7 cellular contexts compared by ENCODE assay signal in genomic region chr9:2621678-2622360, GRCh38. TPM values are rescaled to one million over a fixed set of nuclear protein-coding genes. Genes with fewer than 3 reads are reported as not detected.
DNase-seq lines count a peak whose midpoint lies in the region; FAIRE-seq and TF ChIP-seq lines count a peak whose summit lies in the region.

Gene VLDLR, plus strand, starts transcription at chr9:2621787. Its CDS starts 403 bp downstream, at chr9:2622190.

- H3K9me2 ChIP-seq in GM23248 (ENCODE audit: insufficient read depth) (no peaks in the 10 kb centered on the region), MM.1S (replicated peaks; ENCODE audit: insufficient read depth, low read length) (no peaks in the 10 kb centered on the region)

- H2AFZ ChIP-seq in GM23248 (peak within 1 kb of the TSS; percentile 90), MM.1S (ENCODE audit: low read length) (peak within 1 kb of the TSS; percentile 72), endothelial cell of umbilical vein (ENCODE audit: low read depth, low read length) (peak within 1 kb of the TSS; percentile 85)

- in situ Hi-C loops in GM23248 (cut with MboI): no loop called here

- H3K27ac ChIP-seq in GM23248: peak within 1 kb of the TSS; percentile 69
- H3K27ac ChIP-seq in MM.1S (ENCODE audit: low read length): no peak within 1 kb of the TSS
- no peak within 1 kb of the TSS for H3K27ac ChIP-seq in endothelial cell of umbilical vein (ENCODE audit: insufficient read depth, low read depth, low read length)
- peak within 1 kb of the TSS; percentile 74 for H3K27ac ChIP-seq in mesodermal cell (ENCODE audit: low read depth, low read length, severe bottlenecking)
- peak within 1 kb of the TSS; percentile 80 to 91 (median 85) for H3K27ac ChIP-seq in stomach

- BruUV-seq in endothelial cell of umbilical vein (replicated peaks; lab: Mats Ljungman, UMichigan): no TSS peak

- POLR2A ChIA-PET in endothelial cell of umbilical vein (lab: Charles Lee): no interaction called here

- H3K27me3 ChIP-seq in GM06990 (replicated peaks; ENCODE audit: control insufficient read depth, insufficient read depth, low read length) (no peaks in the 10 kb centered on the region), GM23248 (replicated peaks; ENCODE audit: insufficient read depth) (no peaks in the 10 kb centered on the region), MM.1S (replicated peaks; ENCODE audit: insufficient read depth, low read length) (no peaks in the 10 kb centered on the region), endothelial cell of umbilical vein (ENCODE audit: control insufficient read depth in 2 of 2, insufficient read depth in 2 of 2, low read length in 2 of 2) (peaks cover 41 to 63% of the 10 kb centered on the region in 2 experiments), stomach (peaks cover 0 to 40% (median 11%) of the 10 kb centered on the region in 3 donors)

- intact Hi-C loops in endothelial cell of umbilical vein (cut with micrococcal nuclease): loop anchor here (1.0 to 10.0 kb wide), 6 partner anchors 33 to 605 kb away; partner anchors contain the start of gene PUM3
- intact Hi-C loops in stomach (cut with DNase I; ENCODE audit: low total_unique reads): no loop called here

- DNase-seq in GM06990 (ENCODE audit: extremely low read depth, insufficient read length) (peak; percentile 37), GM23248 (peak; percentile 68), MM.1S (peak; percentile 43), endothelial cell of umbilical vein (ENCODE audit: low read depth, low spot score) (peak; percentile 24), stomach (peak; percentile 61)
- DNase-seq in activated CD4-positive, alpha-beta T cell treated with anti-CD3 and anti-CD28 coated beads for 48 hours: peak; percentile 48

- H4K20me1 ChIP-seq in GM23248 (ENCODE audit: insufficient read depth) (no peaks in the 10 kb centered on the region), MM.1S (ENCODE audit: insufficient read depth, low read length) (no peaks in the 10 kb centered on the region), endothelial cell of umbilical vein (replicated peaks; ENCODE audit: control insufficient read depth, extremely low read depth, insufficient read depth, low read length) (no peaks in the 10 kb centered on the region)

- peaks cover 6% of the 10 kb centered on the region; the same call in 1 of the 2 replicates for H3K4me1 ChIP-seq in GM23248 (ENCODE audit: insufficient read depth)
- H3K4me1 ChIP-seq in MM.1S (ENCODE audit: low read length): 0 out of 2 replicates have a peak, but pooled peaks cover 4% of the 10 kb centered on the region
- H3K4me1 ChIP-seq in endothelial cell of umbilical vein (ENCODE audit: control insufficient read depth, extremely low read depth, insufficient read depth, low read length): peaks cover 13% of the 10 kb centered on the region
- no peaks in the 10 kb centered on the region for H3K4me1 ChIP-seq in mesodermal cell (ENCODE audit: control insufficient read depth, insufficient read depth, low read length, poor library complexity, severe bottlenecking)
- peaks cover 6 to 45% (median 28%) of the 10 kb centered on the region in 4 donors for H3K4me1 ChIP-seq in stomach

- dilution Hi-C loops in endothelial cell of umbilical vein (cut with MboI; ENCODE audit: extremely low pct_ligation_motif_present, low sequenced_read_pairs): no loop called here

- H3K9me3 ChIP-seq in GM23248 (ENCODE audit: low read depth) (no peaks in the 10 kb centered on the region), MM.1S (replicated peaks; ENCODE audit: insufficient read depth, low read length) (no peaks in the 10 kb centered on the region), endothelial cell of umbilical vein (replicated peaks; ENCODE audit: control insufficient read depth, insufficient read depth, low read length) (no peaks in the 10 kb centered on the region), mesodermal cell (ENCODE audit: control insufficient read depth, low read length) (no peaks in the 10 kb centered on the region), stomach (no peaks in the 10 kb centered on the region)

- TF ChIP-seq EP300 in stomach (IDR thresholded peaks at IDR 0.05): no peak

- H3F3A ChIP-seq in GM23248 (ENCODE audit: insufficient read depth) (peaks cover 13% of the 10 kb centered on the region; the same call in 1 of the 2 replicates), MM.1S (ENCODE audit: insufficient read depth, low read length) (no peaks in the 10 kb centered on the region)

- H3K4me3 ChIP-seq in GM06990 (replicated peaks; ENCODE audit: low read depth, low read length): peak within 1 kb of the TSS; percentile 54
- peak within 1 kb of the TSS; percentile 83 for H3K4me3 ChIP-seq in GM23248
- peak within 1 kb of the TSS; percentile 70 for H3K4me3 ChIP-seq in MM.1S (ENCODE audit: low read length)
- peak within 1 kb of the TSS; percentile 30 to 42 (median 42) for H3K4me3 ChIP-seq in endothelial cell of umbilical vein (replicated peaks in 1 of 3; ENCODE audit: insufficient read depth in 1 of 3, low read depth in 1 of 3, low read length in 3 of 3)
- H3K4me3 ChIP-seq in mesodermal cell (ENCODE audit: extremely low read depth, insufficient read depth, low read length, poor library complexity, severe bottlenecking): peak within 1 kb of the TSS; percentile 73
- H3K4me3 ChIP-seq in stomach: peak within 1 kb of the TSS; percentile 78 to 85 (median 84)

- H3K9ac ChIP-seq in GM23248 (peak within 1 kb of the TSS; percentile 80), MM.1S (ENCODE audit: low read length) (peak within 1 kb of the TSS; percentile 13; the same call in 1 of the 2 replicates), endothelial cell of umbilical vein (replicated peaks; ENCODE audit: extremely low read depth, insufficient read depth, low read length) (no peak within 1 kb of the TSS)

- H3K79me2 ChIP-seq in GM23248 (ENCODE audit: insufficient read depth) (peaks cover 39% of the 10 kb centered on the region), MM.1S (ENCODE audit: low read length) (no peaks in the 10 kb centered on the region), endothelial cell of umbilical vein (ENCODE audit: control insufficient read depth, insufficient read depth, low read length) (no peaks in the 10 kb centered on the region)

- TF ChIP-seq POLR2A in endothelial cell of umbilical vein (IDR thresholded peaks at IDR 0.05; ENCODE audit: low read depth, low read length) (no peak), stomach (IDR thresholded peaks at IDR 0.05) (no peak)

- FAIRE-seq in endothelial cell of umbilical vein (lab: Jason Lieb, UNC): no peak

- TF ChIP-seq CTCF in GM06990 (IDR thresholded peaks at IDR 0.05; ENCODE audit: insufficient read depth, low read length, poor library complexity, severe bottlenecking): no peak
- no peak for TF ChIP-seq CTCF in MM.1S (IDR thresholded peaks at IDR 0.05; ENCODE audit: low read length)
- TF ChIP-seq CTCF in endothelial cell of umbilical vein (IDR thresholded peaks at IDR 0.05; ENCODE audit: extremely low read depth in 1 of 2, insufficient read depth in 1 of 2, low read depth in 1 of 2, low read length in 2 of 2): no peak
- TF ChIP-seq CTCF in stomach (IDR thresholded peaks at IDR 0.05): no peak

- peak within 1 kb of the TSS; percentile 85 for H3K4me2 ChIP-seq in GM23248 (ENCODE audit: unreplicated experiment)
- peak within 1 kb of the TSS; percentile 81 for H3K4me2 ChIP-seq in MM.1S (ENCODE audit: low read depth, low read length)
- peak within 1 kb of the TSS; percentile 76 for H3K4me2 ChIP-seq in endothelial cell of umbilical vein (ENCODE audit: insufficient read depth, low read length)

- WGBS in GM23248 (ENCODE audit: low coverage in 1 of 2, low lambda C conversion rate in 2 of 2, missing lambda C conversion rate in 2 of 2), 2 experiments: 0 to 2% methylated on average over 2 to 59 of the region's 71 CpGs
- WGBS in mesodermal cell (ENCODE audit: insufficient coverage in 2 of 2), 2 experiments: 0% methylated on average over 11 to 43 of the region's 71 CpGs
- WGBS in stomach, 5 donors: 0 to 1% (median 0%) methylated on average over 23 to 64 of the region's 71 CpGs

- CTCF ChIA-PET in endothelial cell of umbilical vein (lab: Charles Lee): interaction anchor here (2.0 kb wide), 1 partner anchor 106 kb away, joined by 22 read pairs; no protein-coding TSS in a partner anchor

- H3K36me3 ChIP-seq in GM06990 (ENCODE audit: control insufficient read depth, insufficient read depth, low read length) (no peaks in the 10 kb centered on the region), GM23248 (ENCODE audit: low read depth) (no peaks in the 10 kb centered on the region), MM.1S (replicated peaks; ENCODE audit: insufficient read depth, low read length) (no peaks in the 10 kb centered on the region), endothelial cell of umbilical vein (ENCODE audit: control insufficient read depth in 2 of 2, extremely low read depth in 1 of 2, insufficient read depth in 2 of 2, low read length in 2 of 2) (no peaks in the 10 kb centered on the region), mesodermal cell (ENCODE audit: control insufficient read depth, insufficient read depth, low read length) (peaks cover 3% of the 10 kb centered on the region), stomach (no peaks in the 10 kb centered on the region)

- no peaks in the 10 kb centered on the region for H3K9me1 ChIP-seq in endothelial cell of umbilical vein (replicated peaks; ENCODE audit: control insufficient read depth, extremely low read depth, insufficient read depth, low read length)

TF ChIP-seq in endothelial cell of umbilical vein, 7 proteins besides CTCF, POLR2A, EP300 and RAD21:
- TF ChIP-seq JUN (IDR thresholded peaks at IDR 0.05; ENCODE audit: borderline replicate concordance, insufficient read depth, insufficient read length, low read depth): no peak

RNA-seq across cellular contexts. Expression of gene VLDLR, which starts in this region (rescaled TPM):
- total RNA-seq in GM23248 (2014; rRNA removed; shearing (Covaris generic)): 28.7 and 29.2 TPM in 2 replicates
- polyA plus RNA-seq in GM23248 (2016; fragmentation: Nextera tagmentation; extraction: Ambion mirVana) (14.1 and 15.1 TPM in 2 replicates), endothelial cell of umbilical vein (0.47 and 0.49 TPM in 2 replicates), stomach (1 to 10 TPM; 2.1 to 7.0 (median 2.8) TPM)
- total RNA-seq in endothelial cell of umbilical vein (2.5 and 3.2 TPM in 2 replicates), stomach (100 to 1,000 TPM in 1 of 5 donors, 10 to 100 TPM in 2, 1 to 10 TPM in 2; 3.2 to 110 (median 21.3) TPM)
- 0.43 and 0.47 TPM in 2 replicates for polyA plus RNA-seq in endothelial cell of umbilical vein (2011; cell fraction: cytosol; rRNA removed)
- polyA plus RNA-seq in endothelial cell of umbilical vein (2011; cell fraction: nucleus; rRNA removed): 0.68 and 1.0 TPM in 2 replicates
- 0.45 and 0.82 TPM in 2 replicates for polyA plus RNA-seq in endothelial cell of umbilical vein (2012)
- polyA minus RNA-seq in endothelial cell of umbilical vein: 1.6 and 1.9 TPM in 2 replicates
- 1.3 TPM for polyA minus RNA-seq in endothelial cell of umbilical vein (2011; cell fraction: cytosol; rRNA and poly(A)+ RNA removed)
- polyA minus RNA-seq in endothelial cell of umbilical vein (2011; cell fraction: nucleus; rRNA and poly(A)+ RNA removed): 0.63 and 0.72 TPM in 2 replicates
- 20.8 TPM for polyA plus RNA-seq in mesodermal cell (2013, experiment 1 of 2)
- 19.0 TPM for polyA plus RNA-seq in mesodermal cell (2013, experiment 2 of 2)

Comparison
In these comparisons a context has a peak if more than half of its experiments do, and no peak if none do; other contexts are left out.
1. H3K27ac ChIP-seq: peak in GM23248 (single experiment), mesodermal cell (single experiment) and stomach (5 of 5); none in MM.1S (single experiment) and endothelial cell of umbilical vein (single experiment).
2. Peak in every context shown above with its lines, with median percentiles within 50 percentile points of each other: DNase-seq, H3K4me3 ChIP-seq, H2AFZ ChIP-seq and H3K4me2 ChIP-seq.